8 cellular contexts compared by ENCODE assay signal in the genomic region with DNA sequence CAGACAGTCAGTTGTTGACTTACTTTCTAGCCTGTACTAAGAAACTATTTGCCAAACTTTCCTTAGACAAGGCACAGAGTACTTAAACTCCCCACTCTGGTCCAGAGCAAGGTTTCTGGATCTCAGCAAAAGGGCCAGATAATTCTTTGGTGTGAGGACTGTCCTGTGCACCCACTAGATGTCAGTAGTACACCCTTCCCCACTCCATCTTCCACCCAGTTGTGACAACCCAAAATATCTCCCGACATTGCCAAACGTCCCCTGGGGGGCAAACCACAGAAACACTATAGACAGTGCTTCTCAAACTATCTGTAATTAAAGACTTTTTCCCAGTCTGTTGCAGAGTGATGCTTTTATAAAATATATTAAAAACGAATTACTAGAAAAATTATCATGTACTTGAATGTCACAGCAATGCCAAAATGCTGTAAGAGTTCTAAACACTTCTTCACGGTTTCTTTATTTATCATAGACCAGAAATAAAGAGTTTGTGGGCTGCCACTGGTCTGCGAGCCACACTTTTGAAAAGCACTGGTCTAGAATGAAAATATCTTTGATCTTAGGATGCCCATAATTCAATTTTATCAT.
A peak's percentile ranks its signal among the peaks of the same experiment; 100 is the strongest.
DNase-seq lines count a peak whose midpoint lies in the region; ATAC-seq and TF ChIP-seq lines count a peak whose summit lies in the region.

No MANE protein-coding gene starts in this region.

- ATAC-seq in GM21381 (IDR thresholded peaks at IDR 0.05; ENCODE audit: unreplicated experiment): peak; percentile 63
- peak; percentile 98 for ATAC-seq in SK-N-SH treated with all-trans-retinoic acid at 6 μM for 48 hours

- intact Hi-C loops in lower leg skin (cut with DNase I; ENCODE audit: low total_unique reads): no loop called here

- H3K4me3 ChIP-seq in lower leg skin (ENCODE audit: low read depth, poor library complexity, severe bottlenecking): no peak overlapping the region

- WGBS in lower leg skin, 2 donors: 28 to 29% methylated on average over 5 of the region's 5 CpGs

- TF ChIP-seq POLR2A in lower leg skin (IDR thresholded peaks at IDR 0.05): no peak

- TF ChIP-seq CTCF in lower leg skin (IDR thresholded peaks at IDR 0.05): no peak

- peak; percentile 8 for DNase-seq in activated CD4-positive, alpha-beta T cell treated with anti-CD3 and anti-CD28 coated beads for 48 hours
- no peak for DNase-seq in activated CD4-positive, alpha-beta T cell treated with anti-CD3 and anti-CD28 coated beads for 1 hour
- DNase-seq in HS-27A (ENCODE audit: low read depth) (peak; percentile 7), fibroblast of the conjunctiva (ENCODE audit: low read depth) (peak; percentile 48), renal cortical epithelial cell (ENCODE audit: low read depth) (peak; percentile 29), lower leg skin (ENCODE audit: low spot score in 2 of 2) (no peak)

TF ChIP-seq in SK-N-SH treated with all-trans-retinoic acid at 6 μM for 48 hours, 23 proteins besides CTCF, POLR2A, EP300 and RAD21:
- TF ChIP-seq CSDC2 (CRISPR knock-in tag; IDR thresholded peaks at IDR 0.05) (no peak), ZNF565 (CRISPR knock-in tag; conservative IDR thresholded peaks at IDR 0.05; ENCODE audit: low read depth) (no peak), OSR1 (CRISPR knock-in tag; IDR thresholded peaks at IDR 0.05) (no peak), ZFP3 (CRISPR knock-in tag; IDR thresholded peaks at IDR 0.05) (no peak), ISL1 (CRISPR knock-in tag; IDR thresholded peaks at IDR 0.05) (no peak), ZC3H10 (CRISPR knock-in tag; IDR thresholded peaks at IDR 0.05) (no peak), TCF4 (CRISPR knock-in tag; IDR thresholded peaks at IDR 0.05; ENCODE audit: borderline replicate concordance) (no peak), SNAI2 (CRISPR knock-in tag; IDR thresholded peaks at IDR 0.05) (no peak), ARNTL (CRISPR knock-in tag; IDR thresholded peaks at IDR 0.05; ENCODE audit: borderline replicate concordance, low read depth) (no peak), ZNF8 (CRISPR knock-in tag; IDR thresholded peaks at IDR 0.05) (no peak), ZFP30 (CRISPR knock-in tag; IDR thresholded peaks at IDR 0.05) (no peak), ZNF70 (CRISPR knock-in tag; IDR thresholded peaks at IDR 0.05) (no peak), CSRNP3 (CRISPR knock-in tag; IDR thresholded peaks at IDR 0.05) (no peak), TOX (CRISPR knock-in tag; IDR thresholded peaks at IDR 0.05; ENCODE audit: borderline replicate concordance) (no peak), RARB (CRISPR knock-in tag; IDR thresholded peaks at IDR 0.05) (no peak), PPARA (CRISPR knock-in tag; IDR thresholded peaks at IDR 0.05; ENCODE audit: borderline replicate concordance) (no peak)
- TF ChIP-seq, protein P1, sequence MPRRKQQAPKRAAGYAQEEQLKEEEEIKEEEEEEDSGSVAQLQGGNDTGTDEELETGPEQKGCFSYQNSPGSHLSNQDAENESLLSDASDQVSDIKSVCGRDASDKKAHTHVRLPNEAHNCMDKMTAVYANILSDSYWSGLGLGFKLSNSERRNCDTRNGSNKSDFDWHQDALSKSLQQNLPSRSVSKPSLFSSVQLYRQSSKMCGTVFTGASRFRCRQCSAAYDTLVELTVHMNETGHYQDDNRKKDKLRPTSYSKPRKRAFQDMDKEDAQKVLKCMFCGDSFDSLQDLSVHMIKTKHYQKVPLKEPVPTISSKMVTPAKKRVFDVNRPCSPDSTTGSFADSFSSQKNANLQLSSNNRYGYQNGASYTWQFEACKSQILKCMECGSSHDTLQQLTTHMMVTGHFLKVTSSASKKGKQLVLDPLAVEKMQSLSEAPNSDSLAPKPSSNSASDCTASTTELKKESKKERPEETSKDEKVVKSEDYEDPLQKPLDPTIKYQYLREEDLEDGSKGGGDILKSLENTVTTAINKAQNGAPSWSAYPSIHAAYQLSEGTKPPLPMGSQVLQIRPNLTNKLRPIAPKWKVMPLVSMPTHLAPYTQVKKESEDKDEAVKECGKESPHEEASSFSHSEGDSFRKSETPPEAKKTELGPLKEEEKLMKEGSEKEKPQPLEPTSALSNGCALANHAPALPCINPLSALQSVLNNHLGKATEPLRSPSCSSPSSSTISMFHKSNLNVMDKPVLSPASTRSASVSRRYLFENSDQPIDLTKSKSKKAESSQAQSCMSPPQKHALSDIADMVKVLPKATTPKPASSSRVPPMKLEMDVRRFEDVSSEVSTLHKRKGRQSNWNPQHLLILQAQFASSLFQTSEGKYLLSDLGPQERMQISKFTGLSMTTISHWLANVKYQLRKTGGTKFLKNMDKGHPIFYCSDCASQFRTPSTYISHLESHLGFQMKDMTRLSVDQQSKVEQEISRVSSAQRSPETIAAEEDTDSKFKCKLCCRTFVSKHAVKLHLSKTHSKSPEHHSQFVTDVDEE (CRISPR knock-in tag; IDR thresholded peaks at IDR 0.05): no peak
TF ChIP-seq in SK-N-SH treated with all-trans-retinoic acid at 6 μM for 48 hours: peak in this region for 0.

Comparison
In these comparisons a context has a peak if more than half of its experiments do, and no peak if none do; other contexts are left out.
1. DNase-seq: peak in activated CD4-positive, alpha-beta T cell treated with anti-CD3 and anti-CD28 coated beads for 48 hours (single experiment), HS-27A (single experiment), fibroblast of the conjunctiva (single experiment) and renal cortical epithelial cell (single experiment); none in activated CD4-positive, alpha-beta T cell treated with anti-CD3 and anti-CD28 coated beads for 1 hour (single experiment) and lower leg skin (0 of 2).